In genomic region chr6:151390276-151391020, GRCh38 we compare ENCODE assay signal across 1 cellular context.
TF ChIP-seq lines count a peak whose summit lies in the region.

No MANE protein-coding gene starts in this region.

TF ChIP-seq in HepG2, 621 proteins besides CTCF, POLR2A, EP300 and RAD21 (continued from another document and continues in another):
- TF ChIP-seq ZNF513 (CRISPR knock-in tag; conservative IDR thresholded peaks at IDR 0.05) (no peak), ZNF792 (CRISPR knock-in tag; IDR thresholded peaks at IDR 0.05) (peak; percentile 89), DDIT3 (CRISPR knock-in tag; IDR thresholded peaks at IDR 0.05) (no peak), ZNF232 (CRISPR knock-in tag; IDR thresholded peaks at IDR 0.05; ENCODE audit: borderline replicate concordance) (no peak), ZNF17 (CRISPR knock-in tag; IDR thresholded peaks at IDR 0.05) (no peak), RBAK (CRISPR knock-in tag; IDR thresholded peaks at IDR 0.05) (no peak), ZMYM4 (CRISPR knock-in tag; IDR thresholded peaks at IDR 0.05) (peak; percentile 80; the same call in 1 of the 2 replicates), ZNF24 (IDR thresholded peaks at IDR 0.05) (no peak), SKIL (CRISPR knock-in tag; IDR thresholded peaks at IDR 0.05; ENCODE audit: borderline replicate concordance) (peak; percentile 83), ZSCAN25 (CRISPR knock-in tag; IDR thresholded peaks at IDR 0.05) (peak; percentile 71; the same call in 1 of the 2 replicates), ERF (CRISPR knock-in tag; IDR thresholded peaks at IDR 0.05) (peak; percentile 90), ZNF496 (CRISPR knock-in tag; IDR thresholded peaks at IDR 0.05; ENCODE audit: insufficient replicate concordance) (no peak), MAX (IDR thresholded peaks at IDR 0.05) (peak; percentile 64; the same call in 1 of the 2 replicates), HOXA9 (CRISPR knock-in tag; IDR thresholded peaks at IDR 0.05; ENCODE audit: borderline replicate concordance) (peak; percentile 86; the same call in 1 of the 2 replicates), SP140L (CRISPR knock-in tag; IDR thresholded peaks at IDR 0.05; ENCODE audit: borderline replicate concordance) (0 out of 2 replicates have a peak, but pooled peaks have one; percentile 22), MAZ (IDR thresholded peaks at IDR 0.05; ENCODE audit: borderline replicate concordance, low read depth, low read length) (peak; percentile 95), MAZ (CRISPR knock-in tag; IDR thresholded peaks at IDR 0.05; ENCODE audit: low read depth) (peak; percentile 95; the same call in 1 of the 2 replicates), ZNF549 (CRISPR knock-in tag; IDR thresholded peaks at IDR 0.05) (no peak), MED1 (CRISPR knock-in tag; IDR thresholded peaks at IDR 0.05) (peak; percentile 70), SIN3B (IDR thresholded peaks at IDR 0.05; ENCODE audit: low read length) (no peak), MYNN (CRISPR knock-in tag; IDR thresholded peaks at IDR 0.05; ENCODE audit: low read depth) (no peak), TCF7 (IDR thresholded peaks at IDR 0.05; ENCODE audit: low read depth) (no peak), GABPA (IDR thresholded peaks at IDR 0.05; ENCODE audit: low read depth, low read length) (peak; percentile 39; the same call in 1 of the 2 replicates), GABPA (CRISPR knock-in tag; IDR thresholded peaks at IDR 0.05; ENCODE audit: low read depth) (peak; percentile 24; the same call in 1 of the 2 replicates), ZNF780A (CRISPR knock-in tag; IDR thresholded peaks at IDR 0.05) (peak; percentile 23; the same call in 1 of the 2 replicates), HMG20A (CRISPR knock-in tag; IDR thresholded peaks at IDR 0.05; ENCODE audit: borderline replicate concordance) (peak; percentile 24; the same call in 1 of the 2 replicates), NFIC (IDR thresholded peaks at IDR 0.05; ENCODE audit: low read length) (no peak), RXRB (CRISPR knock-in tag; IDR thresholded peaks at IDR 0.05; ENCODE audit: borderline replicate concordance) (peak; percentile 26), PRPF4 (IDR thresholded peaks at IDR 0.05; ENCODE audit: low read depth, low read length, poor library complexity, severe bottlenecking) (peak; percentile 87), TEF (CRISPR knock-in tag; IDR thresholded peaks at IDR 0.05) (peak; percentile 8; the same call in 1 of the 2 replicates), ZNF761 (CRISPR knock-in tag; conservative IDR thresholded peaks at IDR 0.05) (no peak), RORA (CRISPR knock-in tag; IDR thresholded peaks at IDR 0.05) (no peak), SAP130 (CRISPR knock-in tag; IDR thresholded peaks at IDR 0.05; ENCODE audit: low read depth) (peak; percentile 83), EHMT2 (IDR thresholded peaks at IDR 0.05; ENCODE audit: borderline replicate concordance, low read depth, low read length) (no peak), TOE1 (CRISPR knock-in tag; IDR thresholded peaks at IDR 0.05) (no peak), SRY (CRISPR knock-in tag; IDR thresholded peaks at IDR 0.05) (peak; percentile 91), ZNF782 (CRISPR knock-in tag; IDR thresholded peaks at IDR 0.05; ENCODE audit: borderline replicate concordance) (no peak; the same call in 1 of the 2 replicates), JARID2 (CRISPR knock-in tag; IDR thresholded peaks at IDR 0.05; ENCODE audit: insufficient replicate concordance) (no peak), TFAP4 (IDR thresholded peaks at IDR 0.05; ENCODE audit: borderline replicate concordance, low read depth) (peak; percentile 86; the same call in 1 of the 2 replicates)
- TF ChIP-seq, protein P1, sequence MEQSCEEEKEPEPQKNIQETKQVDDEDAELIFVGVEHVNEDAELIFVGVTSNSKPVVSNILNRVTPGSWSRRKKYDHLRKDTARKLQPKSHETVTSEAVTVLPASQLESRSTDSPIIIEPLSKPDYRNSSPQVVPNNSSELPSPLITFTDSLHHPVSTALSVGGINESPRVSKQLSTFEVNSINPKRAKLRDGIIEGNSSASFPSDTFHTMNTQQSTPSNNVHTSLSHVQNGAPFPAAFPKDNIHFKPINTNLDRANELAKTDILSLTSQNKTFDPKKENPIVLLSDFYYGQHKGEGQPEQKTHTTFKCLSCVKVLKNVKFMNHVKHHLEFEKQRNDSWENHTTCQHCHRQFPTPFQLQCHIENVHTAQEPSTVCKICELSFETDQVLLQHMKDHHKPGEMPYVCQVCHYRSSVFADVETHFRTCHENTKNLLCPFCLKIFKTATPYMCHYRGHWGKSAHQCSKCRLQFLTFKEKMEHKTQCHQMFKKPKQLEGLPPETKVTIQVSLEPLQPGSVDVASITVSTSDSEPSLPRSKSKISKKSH (CRISPR knock-in tag; IDR thresholded peaks at IDR 0.05; ENCODE audit: borderline replicate concordance), result peak; percentile 51; the same call in 1 of the 2 replicates
- TF ChIP-seq, protein P2, sequence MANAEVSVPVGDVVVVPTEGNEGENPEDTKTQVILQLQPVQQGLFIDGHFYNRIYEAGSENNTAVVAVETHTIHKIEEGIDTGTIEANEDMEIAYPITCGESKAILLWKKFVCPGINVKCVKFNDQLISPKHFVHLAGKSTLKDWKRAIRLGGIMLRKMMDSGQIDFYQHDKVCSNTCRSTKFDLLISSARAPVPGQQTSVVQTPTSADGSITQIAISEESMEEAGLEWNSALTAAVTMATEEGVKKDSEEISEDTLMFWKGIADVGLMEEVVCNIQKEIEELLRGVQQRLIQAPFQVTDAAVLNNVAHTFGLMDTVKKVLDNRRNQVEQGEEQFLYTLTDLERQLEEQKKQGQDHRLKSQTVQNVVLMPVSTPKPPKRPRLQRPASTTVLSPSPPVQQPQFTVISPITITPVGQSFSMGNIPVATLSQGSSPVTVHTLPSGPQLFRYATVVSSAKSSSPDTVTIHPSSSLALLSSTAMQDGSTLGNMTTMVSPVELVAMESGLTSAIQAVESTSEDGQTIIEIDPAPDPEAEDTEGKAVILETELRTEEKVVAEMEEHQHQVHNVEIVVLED (CRISPR knock-in tag; IDR thresholded peaks at IDR 0.05; ENCODE audit: borderline replicate concordance), result peak; percentile 98
- TF ChIP-seq, protein P3, sequence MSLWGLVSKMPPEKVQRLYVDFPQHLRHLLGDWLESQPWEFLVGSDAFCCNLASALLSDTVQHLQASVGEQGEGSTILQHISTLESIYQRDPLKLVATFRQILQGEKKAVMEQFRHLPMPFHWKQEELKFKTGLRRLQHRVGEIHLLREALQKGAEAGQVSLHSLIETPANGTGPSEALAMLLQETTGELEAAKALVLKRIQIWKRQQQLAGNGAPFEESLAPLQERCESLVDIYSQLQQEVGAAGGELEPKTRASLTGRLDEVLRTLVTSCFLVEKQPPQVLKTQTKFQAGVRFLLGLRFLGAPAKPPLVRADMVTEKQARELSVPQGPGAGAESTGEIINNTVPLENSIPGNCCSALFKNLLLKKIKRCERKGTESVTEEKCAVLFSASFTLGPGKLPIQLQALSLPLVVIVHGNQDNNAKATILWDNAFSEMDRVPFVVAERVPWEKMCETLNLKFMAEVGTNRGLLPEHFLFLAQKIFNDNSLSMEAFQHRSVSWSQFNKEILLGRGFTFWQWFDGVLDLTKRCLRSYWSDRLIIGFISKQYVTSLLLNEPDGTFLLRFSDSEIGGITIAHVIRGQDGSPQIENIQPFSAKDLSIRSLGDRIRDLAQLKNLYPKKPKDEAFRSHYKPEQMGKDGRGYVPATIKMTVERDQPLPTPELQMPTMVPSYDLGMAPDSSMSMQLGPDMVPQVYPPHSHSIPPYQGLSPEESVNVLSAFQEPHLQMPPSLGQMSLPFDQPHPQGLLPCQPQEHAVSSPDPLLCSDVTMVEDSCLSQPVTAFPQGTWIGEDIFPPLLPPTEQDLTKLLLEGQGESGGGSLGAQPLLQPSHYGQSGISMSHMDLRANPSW (CRISPR knock-in tag; IDR thresholded peaks at IDR 0.05; ENCODE audit: borderline replicate concordance), result no peak; the same call in 1 of the 2 replicates
- TF ChIP-seq, protein P4, sequence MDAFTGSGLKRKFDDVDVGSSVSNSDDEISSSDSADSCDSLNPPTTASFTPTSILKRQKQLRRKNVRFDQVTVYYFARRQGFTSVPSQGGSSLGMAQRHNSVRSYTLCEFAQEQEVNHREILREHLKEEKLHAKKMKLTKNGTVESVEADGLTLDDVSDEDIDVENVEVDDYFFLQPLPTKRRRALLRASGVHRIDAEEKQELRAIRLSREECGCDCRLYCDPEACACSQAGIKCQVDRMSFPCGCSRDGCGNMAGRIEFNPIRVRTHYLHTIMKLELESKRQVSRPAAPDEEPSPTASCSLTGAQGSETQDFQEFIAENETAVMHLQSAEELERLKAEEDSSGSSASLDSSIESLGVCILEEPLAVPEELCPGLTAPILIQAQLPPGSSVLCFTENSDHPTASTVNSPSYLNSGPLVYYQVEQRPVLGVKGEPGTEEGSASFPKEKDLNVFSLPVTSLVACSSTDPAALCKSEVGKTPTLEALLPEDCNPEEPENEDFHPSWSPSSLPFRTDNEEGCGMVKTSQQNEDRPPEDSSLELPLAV (CRISPR knock-in tag; conservative IDR thresholded peaks at IDR 0.05; ENCODE audit: low read depth), result 0 out of 2 replicates have a peak, but pooled peaks have one; percentile 13
- TF ChIP-seq, protein P5, sequence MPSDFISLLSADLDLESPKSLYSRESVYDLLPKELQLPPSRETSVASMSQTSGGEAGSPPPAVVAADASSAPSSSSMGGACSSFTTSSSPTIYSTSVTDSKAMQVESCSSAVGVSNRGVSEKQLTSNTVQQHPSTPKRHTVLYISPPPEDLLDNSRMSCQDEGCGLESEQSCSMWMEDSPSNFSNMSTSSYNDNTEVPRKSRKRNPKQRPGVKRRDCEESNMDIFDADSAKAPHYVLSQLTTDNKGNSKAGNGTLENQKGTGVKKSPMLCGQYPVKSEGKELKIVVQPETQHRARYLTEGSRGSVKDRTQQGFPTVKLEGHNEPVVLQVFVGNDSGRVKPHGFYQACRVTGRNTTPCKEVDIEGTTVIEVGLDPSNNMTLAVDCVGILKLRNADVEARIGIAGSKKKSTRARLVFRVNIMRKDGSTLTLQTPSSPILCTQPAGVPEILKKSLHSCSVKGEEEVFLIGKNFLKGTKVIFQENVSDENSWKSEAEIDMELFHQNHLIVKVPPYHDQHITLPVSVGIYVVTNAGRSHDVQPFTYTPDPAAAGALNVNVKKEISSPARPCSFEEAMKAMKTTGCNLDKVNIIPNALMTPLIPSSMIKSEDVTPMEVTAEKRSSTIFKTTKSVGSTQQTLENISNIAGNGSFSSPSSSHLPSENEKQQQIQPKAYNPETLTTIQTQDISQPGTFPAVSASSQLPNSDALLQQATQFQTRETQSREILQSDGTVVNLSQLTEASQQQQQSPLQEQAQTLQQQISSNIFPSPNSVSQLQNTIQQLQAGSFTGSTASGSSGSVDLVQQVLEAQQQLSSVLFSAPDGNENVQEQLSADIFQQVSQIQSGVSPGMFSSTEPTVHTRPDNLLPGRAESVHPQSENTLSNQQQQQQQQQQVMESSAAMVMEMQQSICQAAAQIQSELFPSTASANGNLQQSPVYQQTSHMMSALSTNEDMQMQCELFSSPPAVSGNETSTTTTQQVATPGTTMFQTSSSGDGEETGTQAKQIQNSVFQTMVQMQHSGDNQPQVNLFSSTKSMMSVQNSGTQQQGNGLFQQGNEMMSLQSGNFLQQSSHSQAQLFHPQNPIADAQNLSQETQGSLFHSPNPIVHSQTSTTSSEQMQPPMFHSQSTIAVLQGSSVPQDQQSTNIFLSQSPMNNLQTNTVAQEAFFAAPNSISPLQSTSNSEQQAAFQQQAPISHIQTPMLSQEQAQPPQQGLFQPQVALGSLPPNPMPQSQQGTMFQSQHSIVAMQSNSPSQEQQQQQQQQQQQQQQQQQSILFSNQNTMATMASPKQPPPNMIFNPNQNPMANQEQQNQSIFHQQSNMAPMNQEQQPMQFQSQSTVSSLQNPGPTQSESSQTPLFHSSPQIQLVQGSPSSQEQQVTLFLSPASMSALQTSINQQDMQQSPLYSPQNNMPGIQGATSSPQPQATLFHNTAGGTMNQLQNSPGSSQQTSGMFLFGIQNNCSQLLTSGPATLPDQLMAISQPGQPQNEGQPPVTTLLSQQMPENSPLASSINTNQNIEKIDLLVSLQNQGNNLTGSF (CRISPR knock-in tag; IDR thresholded peaks at IDR 0.05), result no peak
